In genomic region chr9:37119907-37120839, GRCh38 we compare ENCODE assay signal across 8 cellular contexts. TPM values are rescaled to one million over a fixed set of nuclear protein-coding genes. Genes with fewer than 3 reads are reported as not detected.
DNase-seq lines count a peak whose midpoint lies in the region; ATAC-seq and TF ChIP-seq lines count a peak whose summit lies in the region.

ZCCHC7 (plus strand) TSS chr9:37120574.

- CTCF ChIA-PET in naive thymus-derived CD4-positive, alpha-beta T cell (lab: Charles Lee) = interaction anchor here (0.6 to 1.1 kb wide), 3 partner anchors 18 to 45 kb away, joined by 3 read pairs; no protein-coding TSS in a partner anchor

- peaks cover 42% of the 10 kb centered on the region for H3K36me3 ChIP-seq in DOHH2 (ENCODE audit: control insufficient read depth, low read length)
- no peaks in the 10 kb centered on the region; the same call in 1 of the 2 replicates for H3K36me3 ChIP-seq in GM23338 (ENCODE audit: insufficient read depth)
- no peaks in the 10 kb centered on the region for H3K36me3 ChIP-seq in fibroblast of lung (ENCODE audit: control insufficient read depth, insufficient read depth, low read length)
- H3K36me3 ChIP-seq in naive thymus-derived CD4-positive, alpha-beta T cell (ENCODE audit: control insufficient read depth in 2 of 3, insufficient read depth in 3 of 3, low read length in 3 of 3) = peaks cover 0 to 5% (median 0%) of the 10 kb centered on the region in 3 experiments

- peaks cover 20% of the 10 kb centered on the region for H3K27me3 Mint-ChIP-seq in GM23338 (ENCODE audit: insufficient read depth, low read depth, poor library complexity)
- no peaks in the 10 kb centered on the region for H3K27me3 Mint-ChIP-seq in naive thymus-derived CD4-positive, alpha-beta T cell
- H3K27me3 Mint-ChIP-seq in stimulated activated naive B cell treated with anti-CD40 and anti-IgM and Interleukin-4, amounts not matched to agents 10 μg/mL and 1 μg/mL and 100 μg/mL, for 72 hours = no peaks in the 10 kb centered on the region

- H3K4me2 ChIP-seq in DOHH2 (ENCODE audit: low read length) = peak within 1 kb of the TSS; percentile 63
- peak within 1 kb of the TSS; percentile 88 for H3K4me2 ChIP-seq in GM23338
- peak within 1 kb of the TSS; percentile 64 for H3K4me2 ChIP-seq in fibroblast of lung (ENCODE audit: extremely low read depth, insufficient read depth, low read length)

- 0 out of 2 replicates have a peak, but pooled peaks cover 8% of the 10 kb centered on the region for H3F3A ChIP-seq in DOHH2 (ENCODE audit: control insufficient read depth, insufficient read depth)
- no peaks in the 10 kb centered on the region for H3F3A ChIP-seq in GM23338 (replicated peaks; ENCODE audit: low read depth)

- H3K79me2 ChIP-seq in DOHH2 (ENCODE audit: control insufficient read depth, low read length) (peaks cover 49% of the 10 kb centered on the region), GM23338 (replicated peaks; ENCODE audit: insufficient read depth) (peaks cover 44% of the 10 kb centered on the region), fibroblast of lung (ENCODE audit: control insufficient read depth, insufficient read depth, low read length) (peaks cover 34% of the 10 kb centered on the region)

- ATAC-seq in GM23338 = peak; percentile 97
- peak; percentile 97 for ATAC-seq in naive thymus-derived CD4-positive, alpha-beta T cell
- peak; percentile 96 to 97 for ATAC-seq in stimulated activated naive B cell treated with anti-CD40 and anti-IgM and Interleukin-4, amounts not matched to agents 10 μg/mL and 1 μg/mL and 100 μg/mL, for 72 hours (replicated peaks)

- intact Hi-C loops in naive thymus-derived CD4-positive, alpha-beta T cell (cut with micrococcal nuclease) = loop anchor here (1.0 to 10.0 kb wide), 13 partner anchors 26 to 929 kb away; partner anchors contain the start of genes ZBTB5 (in 2 of the 2), CLTA (in 1 of the 2), GRHPR (in 1 of the 2) and POLR1E (in 1 of the 2)

- H3K9ac ChIP-seq in fibroblast of lung (ENCODE audit: insufficient read depth, low read length) = peak within 1 kb of the TSS; percentile 94

- H3K4me1 Mint-ChIP-seq in GM23338 = peaks cover 19% of the 10 kb centered on the region
- peaks cover 16 to 42% (median 32%) of the 10 kb centered on the region in 7 donors for H3K4me1 Mint-ChIP-seq in naive thymus-derived CD4-positive, alpha-beta T cell
- H3K4me1 Mint-ChIP-seq in stimulated activated naive B cell treated with anti-CD40 and anti-IgM and Interleukin-4, amounts not matched to agents 10 μg/mL and 1 μg/mL and 100 μg/mL, for 72 hours = peaks cover 20 to 41% of the 10 kb centered on the region in 2 donors

- peak within 1 kb of the TSS; percentile 99 for H2AFZ ChIP-seq in GM23338
- H2AFZ ChIP-seq in fibroblast of lung (ENCODE audit: low read length) = peak within 1 kb of the TSS; percentile 99

- POLR2A ChIA-PET in naive thymus-derived CD4-positive, alpha-beta T cell (lab: Charles Lee) = interaction anchor here (0.5 to 5.5 kb wide), 20 partner anchors 10 to 301 kb away, joined by 3 to 68 read pairs (median 4); no protein-coding TSS in a partner anchor

- peak within 1 kb of the TSS; percentile 91 for H3K4me3 Mint-ChIP-seq in GM23338
- H3K4me3 Mint-ChIP-seq in naive thymus-derived CD4-positive, alpha-beta T cell = peak within 1 kb of the TSS; percentile 88 to 99 (median 96)
- H3K4me3 Mint-ChIP-seq in stimulated activated naive B cell treated with anti-CD40 and anti-IgM and Interleukin-4, amounts not matched to agents 10 μg/mL and 1 μg/mL and 100 μg/mL, for 72 hours = peak within 1 kb of the TSS; percentile 96

- H3K9me3 Mint-ChIP-seq in GM23338 = peaks cover 14% of the 10 kb centered on the region; the same call in 2 of the 3 replicates
- peaks cover 0 to 8% (median 0%) of the 10 kb centered on the region in 11 donors for H3K9me3 Mint-ChIP-seq in naive thymus-derived CD4-positive, alpha-beta T cell
- peaks cover 0 to 2% of the 10 kb centered on the region in 2 donors for H3K9me3 Mint-ChIP-seq in stimulated activated naive B cell treated with anti-CD40 and anti-IgM and Interleukin-4, amounts not matched to agents 10 μg/mL and 1 μg/mL and 100 μg/mL, for 72 hours

- H3K4me3 ChIP-seq in DOHH2 (ENCODE audit: low read length) (peak within 1 kb of the TSS; percentile 96), GM23338 (peak within 1 kb of the TSS; percentile 94), fibroblast of lung (replicated peaks in 1 of 4; ENCODE audit: control extremely low read depth in 1 of 4, insufficient read depth in 1 of 4, low read depth in 3 of 4, low read length in 4 of 4) (peak within 1 kb of the TSS; percentile 88 to 99 (median 93))
- peak within 1 kb of the TSS; percentile 93 for H3K4me3 ChIP-seq in naive thymus-derived CD4-positive, alpha-beta T cell (ENCODE audit: low read length)

- H3K27ac Mint-ChIP-seq in GM23338 = peak within 1 kb of the TSS; percentile 98
- peak within 1 kb of the TSS; percentile 93 to 100 (median 97) for H3K27ac Mint-ChIP-seq in naive thymus-derived CD4-positive, alpha-beta T cell
- peak within 1 kb of the TSS; percentile 99 for H3K27ac Mint-ChIP-seq in stimulated activated naive B cell treated with anti-CD40 and anti-IgM and Interleukin-4, amounts not matched to agents 10 μg/mL and 1 μg/mL and 100 μg/mL, for 72 hours

- no peaks in the 10 kb centered on the region for H3K9me2 ChIP-seq in DOHH2 (replicated peaks; ENCODE audit: control insufficient read depth, low read length)
- peaks cover 4% of the 10 kb centered on the region; the same call in 1 of the 2 replicates for H3K9me2 ChIP-seq in GM23338 (ENCODE audit: insufficient read depth)

- peaks cover 47% of the 10 kb centered on the region for H3K4me1 ChIP-seq in DOHH2 (ENCODE audit: control insufficient read depth, low read length)
- peaks cover 11% of the 10 kb centered on the region; the same call in 1 of the 2 replicates for H3K4me1 ChIP-seq in GM23338 (ENCODE audit: insufficient read depth)
- no peaks in the 10 kb centered on the region for H3K4me1 ChIP-seq in fibroblast of lung (ENCODE audit: control insufficient read depth, extremely low read depth, insufficient read depth, low read length)
- H3K4me1 ChIP-seq in naive thymus-derived CD4-positive, alpha-beta T cell (ENCODE audit: control insufficient read depth in 2 of 2, insufficient read depth in 2 of 2, low read length in 2 of 2) = peaks cover 11 to 25% of the 10 kb centered on the region in 2 donors

- peak; percentile 97 for DNase-seq in GM23338 (ENCODE audit: low spot score)
- DNase-seq in LHCN-M2 (ENCODE audit: low read depth) = peak; percentile 90
- DNase-seq in RPMI8226 = peak; percentile 94
- peak; percentile 94 to 97 for DNase-seq in activated T-helper 1 cell treated with anti-CD3 and anti-CD28 coated beads, Interleukin-2, amount 50 U/mL, for 16 hours (ENCODE audit: low read depth in 1 of 2, low spot score in 1 of 2)
- peak; percentile 91 to 95 for DNase-seq in fibroblast of lung (ENCODE audit: low read depth in 2 of 2)
- DNase-seq in naive thymus-derived CD4-positive, alpha-beta T cell = peak; percentile 95 to 99 (median 98)
- peak; percentile 94 for DNase-seq in stimulated activated naive B cell treated with anti-CD40 and anti-IgM and Interleukin-4, amounts not matched to agents 10 μg/mL and 1 μg/mL and 100 μg/mL, for 72 hours

- H4K20me1 ChIP-seq in DOHH2 (ENCODE audit: control insufficient read depth, insufficient read depth, low read depth, low read length) = peaks cover 2% of the 10 kb centered on the region; the same call in 1 of the 2 replicates
- peaks cover 17% of the 10 kb centered on the region; the same call in 1 of the 2 replicates for H4K20me1 ChIP-seq in GM23338 (replicated peaks; ENCODE audit: insufficient read depth)
- H4K20me1 ChIP-seq in fibroblast of lung (ENCODE audit: control insufficient read depth, extremely low read depth, insufficient read depth, low read length) = no peaks in the 10 kb centered on the region

- H3K27ac ChIP-seq in DOHH2 (ENCODE audit: low read depth, low read length) (peak within 1 kb of the TSS; percentile 81), GM23338 (ENCODE audit: low read depth) (peak within 1 kb of the TSS; percentile 26; the same call in 1 of the 2 replicates), fibroblast of lung (ENCODE audit: insufficient read depth, low read length) (peak within 1 kb of the TSS; percentile 96)
- H3K27ac ChIP-seq in naive thymus-derived CD4-positive, alpha-beta T cell (ENCODE audit: low read depth, low read length) = peak within 1 kb of the TSS; percentile 100

- no peak for TF ChIP-seq CTCF in DOHH2 (IDR thresholded peaks at IDR 0.05; ENCODE audit: low read depth, low read length, poor library complexity, severe bottlenecking)
- TF ChIP-seq CTCF in GM23338 (conservative IDR thresholded peaks at IDR 0.05; ENCODE audit: low read depth in 2 of 2) = no peak
- TF ChIP-seq CTCF in fibroblast of lung (conservative IDR thresholded peaks at IDR 0.05 in 1 of 2, IDR thresholded peaks at IDR 0.05 in 1 of 2; ENCODE audit: low read depth in 1 of 2, low read length in 2 of 2) = no peak

- H3K36me3 Mint-ChIP-seq in GM23338 (ENCODE audit: low read depth) = peaks cover 7% of the 10 kb centered on the region; the same call in 2 of the 3 replicates
- H3K36me3 Mint-ChIP-seq in naive thymus-derived CD4-positive, alpha-beta T cell = peaks cover 0 to 6% (median 0%) of the 10 kb centered on the region in 5 donors
- H3K36me3 Mint-ChIP-seq in stimulated activated naive B cell treated with anti-CD40 and anti-IgM and Interleukin-4, amounts not matched to agents 10 μg/mL and 1 μg/mL and 100 μg/mL, for 72 hours = peaks cover 6 to 24% of the 10 kb centered on the region in 2 donors

- H3K27me3 ChIP-seq in DOHH2 (ENCODE audit: control insufficient read depth, low read length) = no peaks in the 10 kb centered on the region
- H3K27me3 ChIP-seq in GM23338 (ENCODE audit: insufficient read depth) = peaks cover 5% of the 10 kb centered on the region; the same call in 1 of the 2 replicates
- no peaks in the 10 kb centered on the region for H3K27me3 ChIP-seq in fibroblast of lung (ENCODE audit: control insufficient read depth, insufficient read depth, low read length)
- H3K27me3 ChIP-seq in naive thymus-derived CD4-positive, alpha-beta T cell (ENCODE audit: control insufficient read depth in 2 of 2, insufficient read depth in 2 of 2, low read length in 2 of 2) = no peaks in the 10 kb centered on the region

- H3K9me3 ChIP-seq in DOHH2 (ENCODE audit: control insufficient read depth, insufficient read depth, low read length) (peaks cover 5% of the 10 kb centered on the region), fibroblast of lung (ENCODE audit: control insufficient read depth, insufficient read depth, low read depth, low read length) (no peaks in the 10 kb centered on the region)
- no peaks in the 10 kb centered on the region for H3K9me3 ChIP-seq in naive thymus-derived CD4-positive, alpha-beta T cell (ENCODE audit: control insufficient read depth in 2 of 3, low read length in 3 of 3)

RNA-seq across cellular contexts. Expression of gene ZCCHC7, which starts in this region (rescaled TPM):
- 26.7 and 29.8 TPM in 2 replicates for total RNA-seq in GM23338 (2014; rRNA removed; shearing (Covaris generic))
- polyA plus RNA-seq in GM23338 (2016; fragmentation: Nextera tagmentation; extraction: Ambion mirVana) (34.3 and 38.8 TPM in 2 replicates), fibroblast of lung (12.4 and 15.0 TPM in 2 replicates)
- total RNA-seq in LHCN-M2 (2014; rRNA removed) (10.2 and 10.3 TPM in 2 replicates), fibroblast of lung (23.8 and 24.7 TPM in 2 replicates)
- polyA plus RNA-seq in LHCN-M2 (2012) = 5.2 TPM
- 10.2 and 11.9 TPM in 2 replicates for polyA plus RNA-seq in fibroblast of lung (2012)
- 19.5 and 37.3 TPM in 2 replicates for polyA minus RNA-seq in fibroblast of lung (ENCODE audit: low replicate concordance)
- 10 to 100 TPM; 26.1 to 47.1 (median 40.9) TPM for total RNA-seq in naive thymus-derived CD4-positive, alpha-beta T cell
- 10 to 100 TPM; 27.9 to 40.3 TPM for polyA plus RNA-seq in naive thymus-derived CD4-positive, alpha-beta T cell

Comparison
In these comparisons a context has a peak if more than half of its experiments do, and no peak if none do; other contexts are left out.
1. Peak in every context shown above with its lines: DNase-seq, ATAC-seq, H3K4me3 ChIP-seq and H3K27ac ChIP-seq.
2. H3K27ac ChIP-seq: peak in every context shown above with its lines; median percentile 100 in naive thymus-derived CD4-positive, alpha-beta T cell; 96 in fibroblast of lung; 81 in DOHH2; 26 in GM23338.